ENCODE assay signal across 8 cellular contexts in the genomic region with DNA sequence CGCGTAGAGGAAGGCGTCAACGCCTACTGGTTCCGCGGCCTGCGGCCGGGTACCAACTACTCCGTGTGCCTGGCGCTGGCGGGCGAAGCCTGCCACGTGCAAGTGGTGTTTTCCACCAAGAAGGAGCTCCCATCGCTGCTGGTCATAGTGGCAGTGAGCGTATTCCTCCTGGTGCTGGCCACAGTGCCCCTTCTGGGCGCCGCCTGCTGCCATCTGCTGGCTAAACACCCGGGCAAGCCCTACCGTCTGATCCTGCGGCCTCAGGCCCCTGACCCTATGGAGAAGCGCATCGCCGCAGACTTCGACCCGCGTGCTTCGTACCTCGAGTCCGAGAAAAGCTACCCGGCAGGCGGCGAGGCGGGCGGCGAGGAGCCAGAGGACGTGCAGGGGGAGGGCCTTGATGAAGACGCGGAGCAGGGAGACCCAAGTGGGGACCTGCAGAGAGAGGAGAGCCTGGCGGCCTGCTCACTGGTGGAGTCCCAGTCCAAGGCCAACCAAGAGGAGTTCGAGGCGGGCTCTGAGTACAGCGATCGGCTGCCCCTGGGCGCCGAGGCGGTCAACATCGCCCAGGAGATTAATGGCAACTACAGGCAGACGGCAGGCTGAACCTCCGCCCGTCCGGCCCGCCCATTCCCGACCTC. TPM values are rescaled to one million over a fixed set of nuclear protein-coding genes. Genes with fewer than 3 reads are reported as not detected.
A peak's percentile ranks its signal among the peaks of the same experiment; 100 is the strongest.
DNase-seq lines count a peak whose midpoint lies in the region; ATAC-seq, FAIRE-seq and TF ChIP-seq lines count a peak whose summit lies in the region.
"Had no signal": no experiment of that assay in that cellular context is flagged by ENCODE, and none has a peak within 500 bp of the region (broad histone marks: within the 10 kb centered on the region; RNA-seq: fewer than 3 reads in every experiment).

No MANE protein-coding gene starts in this region.

- peaks cover 65% of the 10 kb centered on the region for H3K4me1 Mint-ChIP-seq in WTC11

- TF ChIP-seq POLR2A in GM18505 (IDR thresholded peaks at IDR 0.05; ENCODE audit: borderline replicate concordance, extremely low read depth, insufficient read depth, insufficient read length), result no peak

- H3K9me3 ChIP-seq in small intestine (ENCODE audit: control insufficient read depth, low read depth), result no peaks in the 10 kb centered on the region

- intact Hi-C loops in left ventricle myocardium superior (cut with micrococcal nuclease), result no loop called here

- no peak overlapping the region for H3K27ac Mint-ChIP-seq in WTC11

- no peaks in the 10 kb centered on the region for H3K9me3 Mint-ChIP-seq in WTC11

- peak; percentile 54 for TF ChIP-seq CTCF in GM12872 (IDR thresholded peaks at IDR 0.05; ENCODE audit: insufficient read depth, low read depth, low read length)
- TF ChIP-seq CTCF in WTC11 (IDR thresholded peaks at IDR 0.05), result peak; percentile 62

- peak overlapping the region; percentile 67 for H3K4me3 Mint-ChIP-seq in WTC11

- ATAC-seq in WTC11 (peak; percentile 43), left ventricle myocardium superior (peak; percentile 45), HG03280 (IDR thresholded peaks at IDR 0.05; ENCODE audit: unreplicated experiment) (no peak), GM18520 (IDR thresholded peaks at IDR 0.05; ENCODE audit: unreplicated experiment) (no peak), GM18505 (IDR thresholded peaks at IDR 0.05; ENCODE audit: unreplicated experiment) (no peak)

- WGBS in small intestine, 3 donors, result 19 to 22% (median 20%) methylated on average over 50 to 53 of the region's 53 CpGs

- H3K4me1 ChIP-seq in small intestine (ENCODE audit: control insufficient read depth in 2 of 2, insufficient read depth in 1 of 2, low read depth in 1 of 2, low read length in 1 of 2), result no peaks in the 10 kb centered on the region

- no peaks in the 10 kb centered on the region; the same call in 1 of the 2 replicates for H3K36me3 Mint-ChIP-seq in WTC11

- POLR2A ChIA-PET in WTC11 (lab: Charles Lee), result interaction anchor here (0.5 to 1.2 kb wide), 3 partner anchors 80 to 570 kb away, joined by 3 to 4 read pairs (median 3); no protein-coding TSS in a partner anchor

- DNase-seq in WTC11 (ENCODE audit: low spot score) (peak; percentile 84), left ventricle myocardium superior (peak; percentile 71), small intestine (peak; percentile 9)

- CTCF ChIA-PET in WTC11 (lab: Charles Lee), result interaction anchor here (0.6 to 4.1 kb wide), 38 partner anchors 8 to 1140 kb away, joined by 3 to 52 read pairs (median 5); partner anchors contain the start of gene STRA6

- H3K36me3 ChIP-seq in small intestine (ENCODE audit: control insufficient read depth in 2 of 2, insufficient read depth in 2 of 2, low read length in 2 of 2), result no peaks in the 10 kb centered on the region

- H3K27me3 Mint-ChIP-seq in WTC11 (ENCODE audit: low read depth), result peaks cover 98% of the 10 kb centered on the region

- H3K27ac ChIP-seq in small intestine (ENCODE audit: low read depth in 1 of 2, low read length in 1 of 2), result no peak overlapping the region

- FAIRE-seq in small intestine (lab: Jason Lieb, UNC), result no peak
- FAIRE-seq: frontal cortex had no signal

- peaks cover 32 to 52% of the 10 kb centered on the region in 2 donors for H3K27me3 ChIP-seq in small intestine (ENCODE audit: control insufficient read depth in 2 of 2, insufficient read depth in 2 of 2, low read length in 2 of 2)

- no peak overlapping the region for H3K4me3 ChIP-seq in small intestine (ENCODE audit: low read depth in 1 of 2, low read length in 2 of 2)

TF ChIP-seq in WTC11, 78 proteins besides CTCF, POLR2A, EP300 and RAD21 (continues in another document):
- TF ChIP-seq MYBL2 (CRISPR knock-in tag; IDR thresholded peaks at IDR 0.05) (no peak), CBFB (CRISPR knock-in tag; IDR thresholded peaks at IDR 0.05; ENCODE audit: low read depth) (no peak), ZNF232 (CRISPR knock-in tag; IDR thresholded peaks at IDR 0.05) (0 out of 2 replicates have a peak, but pooled peaks have one; percentile 31), ATF2 (CRISPR knock-in tag; IDR thresholded peaks at IDR 0.05; ENCODE audit: borderline replicate concordance, low read depth) (peak; percentile 57; the same call in 1 of the 2 replicates), GRHL2 (CRISPR knock-in tag; IDR thresholded peaks at IDR 0.05; ENCODE audit: insufficient replicate concordance, severe bottlenecking) (no peak), NR3C1 (CRISPR knock-in tag; conservative IDR thresholded peaks at IDR 0.05; ENCODE audit: low read depth) (0 out of 2 replicates have a peak, but pooled peaks have one; percentile 41), TEAD1 (CRISPR knock-in tag; IDR thresholded peaks at IDR 0.05) (no peak), ZNF416 (CRISPR knock-in tag; IDR thresholded peaks at IDR 0.05) (no peak), FOXP1 (CRISPR knock-in tag; IDR thresholded peaks at IDR 0.05; ENCODE audit: borderline replicate concordance) (peak; percentile 79), ZNF512 (CRISPR knock-in tag; IDR thresholded peaks at IDR 0.05; ENCODE audit: borderline replicate concordance) (no peak), MAX (CRISPR knock-in tag; IDR thresholded peaks at IDR 0.05) (peak; percentile 97), TP53 (CRISPR knock-in tag; IDR thresholded peaks at IDR 0.05) (peak; percentile 78), HMGA2 (CRISPR knock-in tag; IDR thresholded peaks at IDR 0.05) (no peak), KAT7 (CRISPR knock-in tag; IDR thresholded peaks at IDR 0.05; ENCODE audit: borderline replicate concordance) (no peak), ATF1 (CRISPR knock-in tag; IDR thresholded peaks at IDR 0.05) (peak; percentile 60; the same call in 1 of the 2 replicates), SMAD3 (CRISPR knock-in tag; IDR thresholded peaks at IDR 0.05; ENCODE audit: borderline replicate concordance) (no peak; the same call in 1 of the 2 replicates)
- TF ChIP-seq, protein P1, sequence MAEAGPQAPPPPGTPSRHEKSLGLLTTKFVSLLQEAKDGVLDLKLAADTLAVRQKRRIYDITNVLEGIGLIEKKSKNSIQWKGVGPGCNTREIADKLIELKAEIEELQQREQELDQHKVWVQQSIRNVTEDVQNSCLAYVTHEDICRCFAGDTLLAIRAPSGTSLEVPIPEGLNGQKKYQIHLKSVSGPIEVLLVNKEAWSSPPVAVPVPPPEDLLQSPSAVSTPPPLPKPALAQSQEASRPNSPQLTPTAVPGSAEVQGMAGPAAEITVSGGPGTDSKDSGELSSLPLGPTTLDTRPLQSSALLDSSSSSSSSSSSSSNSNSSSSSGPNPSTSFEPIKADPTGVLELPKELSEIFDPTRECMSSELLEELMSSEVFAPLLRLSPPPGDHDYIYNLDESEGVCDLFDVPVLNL (CRISPR knock-in tag; IDR thresholded peaks at IDR 0.05; ENCODE audit: borderline replicate concordance, low read depth), result no peak
- TF ChIP-seq, protein P2, sequence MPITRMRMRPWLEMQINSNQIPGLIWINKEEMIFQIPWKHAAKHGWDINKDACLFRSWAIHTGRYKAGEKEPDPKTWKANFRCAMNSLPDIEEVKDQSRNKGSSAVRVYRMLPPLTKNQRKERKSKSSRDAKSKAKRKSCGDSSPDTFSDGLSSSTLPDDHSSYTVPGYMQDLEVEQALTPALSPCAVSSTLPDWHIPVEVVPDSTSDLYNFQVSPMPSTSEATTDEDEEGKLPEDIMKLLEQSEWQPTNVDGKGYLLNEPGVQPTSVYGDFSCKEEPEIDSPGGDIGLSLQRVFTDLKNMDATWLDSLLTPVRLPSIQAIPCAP (CRISPR knock-in tag; IDR thresholded peaks at IDR 0.05), result peak; percentile 90; the same call in 1 of the 2 replicates

RNA-seq across cellular contexts. Expression of gene ISLR2, which starts 4.1 kb away (rescaled TPM):
- total RNA-seq in WTC11 (2021) (8.1 to 9.4 TPM (median 8.9 TPM) in 3 replicates), left ventricle myocardium superior (2.2 TPM)
- 1 to 10 TPM in 1 of 3 donors, under 1 TPM in 1, not detected in 1; 0.54 to 5.7 TPM for polyA plus RNA-seq in small intestine

RNA-seq across cellular contexts. Expression of gene ISLR, which starts 39.0 kb away (rescaled TPM):
- total RNA-seq in WTC11 (2021) (0.50 to 0.63 TPM (median 0.62 TPM) in 3 replicates), left ventricle myocardium superior (11.1 TPM)
- polyA plus RNA-seq in small intestine, result 10 to 100 TPM in 1 of 3 donors, 1 to 10 TPM in 1, under 1 TPM in 1; 0.45 to 10.5 (median 1.1) TPM

RNA-seq across cellular contexts. Expression of gene GOLGA6A, which starts 52.2 kb away (rescaled TPM):
- total RNA-seq in WTC11 (2021), result 3.1 to 6.0 TPM (median 5.7 TPM) in 3 replicates
- not detected for total RNA-seq in left ventricle myocardium superior
- under 1 TPM in 1 of 3 donors, not detected in 2; 0.01 TPM for polyA plus RNA-seq in small intestine

Comparison
In these comparisons a context has a peak if more than half of its experiments do, and no peak if none do; other contexts are left out.
1. ATAC-seq: peak in WTC11 (single experiment) and left ventricle myocardium superior (single experiment); none in HG03280 (single experiment), GM18520 (single experiment) and GM18505 (single experiment).
2. DNase-seq: peak in every context shown above with its lines; median percentile 84 in WTC11; 71 in left ventricle myocardium superior; 9 in small intestine.